In the genomic region with DNA sequence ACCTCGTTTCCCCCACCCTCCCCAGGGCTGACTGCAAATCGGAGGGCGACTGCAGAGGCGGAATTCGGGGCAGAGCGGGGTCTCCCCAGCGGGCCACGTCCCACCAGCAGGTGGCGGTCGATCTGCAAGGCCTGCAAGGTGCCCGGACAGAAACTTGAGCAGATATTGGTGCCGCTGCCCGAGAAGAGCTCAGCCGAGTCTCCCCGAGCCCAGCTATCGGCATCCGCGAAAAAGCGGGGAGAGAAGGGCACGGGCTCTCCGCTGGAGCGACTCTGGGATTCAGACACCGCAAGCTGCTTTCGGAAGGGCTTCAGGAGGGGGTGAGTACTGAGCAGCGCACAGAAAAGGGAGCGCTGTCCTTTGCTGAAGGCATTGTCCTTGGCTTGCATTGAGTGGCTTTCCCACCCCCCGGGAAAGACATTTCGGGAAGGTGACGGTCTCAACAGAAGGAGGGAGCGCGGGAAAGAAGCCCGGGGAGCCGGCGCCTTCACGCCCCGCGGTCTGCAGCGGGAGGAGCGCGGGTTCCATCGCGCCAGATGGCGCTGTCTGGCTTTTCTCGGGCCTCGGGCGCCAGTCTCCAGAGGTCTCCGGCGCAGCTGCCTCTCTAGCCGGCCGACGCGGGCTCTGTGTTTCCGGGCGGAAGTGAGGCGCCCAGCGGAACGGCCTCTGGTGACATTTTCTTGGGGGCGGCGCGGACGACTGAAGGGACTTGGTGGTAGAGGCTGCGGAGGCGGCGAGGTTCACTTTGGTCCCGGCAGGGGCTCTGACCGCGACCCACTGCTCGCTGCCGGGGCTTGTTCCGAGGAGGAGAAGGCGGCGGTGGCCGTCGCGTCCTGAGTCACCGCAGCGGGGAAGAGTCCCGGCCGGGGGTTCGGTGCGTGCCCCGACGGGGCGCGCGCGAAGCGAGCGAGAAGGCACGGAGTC, we compare ENCODE assay signal across 1 cellular context.
A peak's percentile ranks its signal among the peaks of the same experiment; 100 is the strongest.
TF ChIP-seq lines count a peak whose summit lies in the region.

No MANE protein-coding gene starts in this region.

TF ChIP-seq in WTC11, 78 proteins besides CTCF, POLR2A, EP300 and RAD21 (continued from another document):
- TF ChIP-seq, protein P1, sequence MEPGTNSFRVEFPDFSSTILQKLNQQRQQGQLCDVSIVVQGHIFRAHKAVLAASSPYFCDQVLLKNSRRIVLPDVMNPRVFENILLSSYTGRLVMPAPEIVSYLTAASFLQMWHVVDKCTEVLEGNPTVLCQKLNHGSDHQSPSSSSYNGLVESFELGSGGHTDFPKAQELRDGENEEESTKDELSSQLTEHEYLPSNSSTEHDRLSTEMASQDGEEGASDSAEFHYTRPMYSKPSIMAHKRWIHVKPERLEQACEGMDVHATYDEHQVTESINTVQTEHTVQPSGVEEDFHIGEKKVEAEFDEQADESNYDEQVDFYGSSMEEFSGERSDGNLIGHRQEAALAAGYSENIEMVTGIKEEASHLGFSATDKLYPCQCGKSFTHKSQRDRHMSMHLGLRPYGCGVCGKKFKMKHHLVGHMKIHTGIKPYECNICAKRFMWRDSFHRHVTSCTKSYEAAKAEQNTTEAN (CRISPR knock-in tag; IDR thresholded peaks at IDR 0.05), result peak; percentile 40; the same call in 1 of the 2 replicates
- TF ChIP-seq ZNF425 (CRISPR knock-in tag; conservative IDR thresholded peaks at IDR 0.05) (no peak), PRDM15 (CRISPR knock-in tag; IDR thresholded peaks at IDR 0.05) (0 out of 2 replicates have a peak, but pooled peaks have one; percentile 35), TEAD1 (CRISPR knock-in tag; IDR thresholded peaks at IDR 0.05) (peak; percentile 87)
- TF ChIP-seq, protein P2, sequence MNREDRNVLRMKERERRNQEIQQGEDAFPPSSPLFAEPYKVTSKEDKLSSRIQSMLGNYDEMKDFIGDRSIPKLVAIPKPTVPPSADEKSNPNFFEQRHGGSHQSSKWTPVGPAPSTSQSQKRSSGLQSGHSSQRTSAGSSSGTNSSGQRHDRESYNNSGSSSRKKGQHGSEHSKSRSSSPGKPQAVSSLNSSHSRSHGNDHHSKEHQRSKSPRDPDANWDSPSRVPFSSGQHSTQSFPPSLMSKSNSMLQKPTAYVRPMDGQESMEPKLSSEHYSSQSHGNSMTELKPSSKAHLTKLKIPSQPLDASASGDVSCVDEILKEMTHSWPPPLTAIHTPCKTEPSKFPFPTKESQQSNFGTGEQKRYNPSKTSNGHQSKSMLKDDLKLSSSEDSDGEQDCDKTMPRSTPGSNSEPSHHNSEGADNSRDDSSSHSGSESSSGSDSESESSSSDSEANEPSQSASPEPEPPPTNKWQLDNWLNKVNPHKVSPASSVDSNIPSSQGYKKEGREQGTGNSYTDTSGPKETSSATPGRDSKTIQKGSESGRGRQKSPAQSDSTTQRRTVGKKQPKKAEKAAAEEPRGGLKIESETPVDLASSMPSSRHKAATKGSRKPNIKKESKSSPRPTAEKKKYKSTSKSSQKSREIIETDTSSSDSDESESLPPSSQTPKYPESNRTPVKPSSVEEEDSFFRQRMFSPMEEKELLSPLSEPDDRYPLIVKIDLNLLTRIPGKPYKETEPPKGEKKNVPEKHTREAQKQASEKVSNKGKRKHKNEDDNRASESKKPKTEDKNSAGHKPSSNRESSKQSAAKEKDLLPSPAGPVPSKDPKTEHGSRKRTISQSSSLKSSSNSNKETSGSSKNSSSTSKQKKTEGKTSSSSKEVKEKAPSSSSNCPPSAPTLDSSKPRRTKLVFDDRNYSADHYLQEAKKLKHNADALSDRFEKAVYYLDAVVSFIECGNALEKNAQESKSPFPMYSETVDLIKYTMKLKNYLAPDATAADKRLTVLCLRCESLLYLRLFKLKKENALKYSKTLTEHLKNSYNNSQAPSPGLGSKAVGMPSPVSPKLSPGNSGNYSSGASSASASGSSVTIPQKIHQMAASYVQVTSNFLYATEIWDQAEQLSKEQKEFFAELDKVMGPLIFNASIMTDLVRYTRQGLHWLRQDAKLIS (CRISPR knock-in tag; IDR thresholded peaks at IDR 0.05; ENCODE audit: borderline replicate concordance), result peak; percentile 28; the same call in 1 of the 2 replicates
